Comparison of ENCODE assay signal across 1 cellular context in genomic region chr9:34178698-34179527, GRCh38.
A peak's percentile ranks its signal among the peaks of the same experiment; 100 is the strongest.
TF ChIP-seq lines count a peak whose summit lies in the region.

Gene UBAP1 (plus strand): TSS chr9:34179043. CDS start chr9:34220915, 41,872 bp downstream.

TF ChIP-seq in A549, 52 proteins besides CTCF, POLR2A, EP300 and RAD21 (continued from another document):
- TF ChIP-seq E2F6 (IDR thresholded peaks at IDR 0.05; ENCODE audit: borderline replicate concordance, low read depth) (peak; percentile 27; the same call in 1 of the 2 replicates), ZC3H11A (IDR thresholded peaks at IDR 0.05) (no peak), HOXB5 (CRISPR knock-in tag; IDR thresholded peaks at IDR 0.05) (no peak), CHD4 (IDR thresholded peaks at IDR 0.05; ENCODE audit: borderline replicate concordance) (no peak), FOSB (CRISPR knock-in tag; IDR thresholded peaks at IDR 0.05) (no peak), FOXS1 (CRISPR knock-in tag; IDR thresholded peaks at IDR 0.05) (no peak), NR3C1 (IDR thresholded peaks at IDR 0.05) (no peak), KDM1A (IDR thresholded peaks at IDR 0.05; ENCODE audit: low read depth) (no peak), ZNF302 (CRISPR knock-in tag; IDR thresholded peaks at IDR 0.05) (no peak), FOSL2 (IDR thresholded peaks at IDR 0.05) (no peak), FOSL2 (CRISPR knock-in tag; IDR thresholded peaks at IDR 0.05) (peak; percentile 51; the same call in 1 of the 2 replicates), CHD2 (IDR thresholded peaks at IDR 0.05; ENCODE audit: low read length, partially characterized antibody) (no peak), REST (IDR thresholded peaks at IDR 0.05) (no peak), RCOR1 (IDR thresholded peaks at IDR 0.05; ENCODE audit: low read depth, low read length) (no peak), RNF2 (IDR thresholded peaks at IDR 0.05; ENCODE audit: borderline replicate concordance, low read depth) (no peak), CBX2 (IDR thresholded peaks at IDR 0.05; ENCODE audit: borderline replicate concordance, low read depth) (no peak), RARB (CRISPR knock-in tag; IDR thresholded peaks at IDR 0.05) (no peak), MAX (IDR thresholded peaks at IDR 0.05) (peak; percentile 64; the same call in 1 of the 2 replicates), HDAC2 (IDR thresholded peaks at IDR 0.05) (no peak), KDM5A (IDR thresholded peaks at IDR 0.05) (no peak), JUNB (IDR thresholded peaks at IDR 0.05) (no peak), MAZ (IDR thresholded peaks at IDR 0.05; ENCODE audit: borderline replicate concordance, low read depth, low read length) (0 out of 2 replicates have a peak, but pooled peaks have one; percentile 8), JUN (IDR thresholded peaks at IDR 0.05) (peak; percentile 53 to 92; a peak in 3 of 5 replicates), RFX5 (IDR thresholded peaks at IDR 0.05) (peak; percentile 73; the same call in 1 of the 2 replicates), NFE2L2 (conservative IDR thresholded peaks at IDR 0.05; ENCODE audit: low read length) (no peak), GATA3 (IDR thresholded peaks at IDR 0.05; ENCODE audit: borderline replicate concordance) (0 out of 2 replicates have a peak, but pooled peaks have one; percentile 11), SMC3 (IDR thresholded peaks at IDR 0.05) (no peak), HOXB13 (CRISPR knock-in tag; IDR thresholded peaks at IDR 0.05; ENCODE audit: low read depth) (no peak), MYC (IDR thresholded peaks at IDR 0.05; ENCODE audit: borderline replicate concordance, low read length) (no peak), TP53 (CRISPR knock-in tag; IDR thresholded peaks at IDR 0.05) (0 out of 2 replicates have a peak, but pooled peaks have one; percentile 53)
